8 cellular contexts compared by ENCODE assay signal in the genomic region with DNA sequence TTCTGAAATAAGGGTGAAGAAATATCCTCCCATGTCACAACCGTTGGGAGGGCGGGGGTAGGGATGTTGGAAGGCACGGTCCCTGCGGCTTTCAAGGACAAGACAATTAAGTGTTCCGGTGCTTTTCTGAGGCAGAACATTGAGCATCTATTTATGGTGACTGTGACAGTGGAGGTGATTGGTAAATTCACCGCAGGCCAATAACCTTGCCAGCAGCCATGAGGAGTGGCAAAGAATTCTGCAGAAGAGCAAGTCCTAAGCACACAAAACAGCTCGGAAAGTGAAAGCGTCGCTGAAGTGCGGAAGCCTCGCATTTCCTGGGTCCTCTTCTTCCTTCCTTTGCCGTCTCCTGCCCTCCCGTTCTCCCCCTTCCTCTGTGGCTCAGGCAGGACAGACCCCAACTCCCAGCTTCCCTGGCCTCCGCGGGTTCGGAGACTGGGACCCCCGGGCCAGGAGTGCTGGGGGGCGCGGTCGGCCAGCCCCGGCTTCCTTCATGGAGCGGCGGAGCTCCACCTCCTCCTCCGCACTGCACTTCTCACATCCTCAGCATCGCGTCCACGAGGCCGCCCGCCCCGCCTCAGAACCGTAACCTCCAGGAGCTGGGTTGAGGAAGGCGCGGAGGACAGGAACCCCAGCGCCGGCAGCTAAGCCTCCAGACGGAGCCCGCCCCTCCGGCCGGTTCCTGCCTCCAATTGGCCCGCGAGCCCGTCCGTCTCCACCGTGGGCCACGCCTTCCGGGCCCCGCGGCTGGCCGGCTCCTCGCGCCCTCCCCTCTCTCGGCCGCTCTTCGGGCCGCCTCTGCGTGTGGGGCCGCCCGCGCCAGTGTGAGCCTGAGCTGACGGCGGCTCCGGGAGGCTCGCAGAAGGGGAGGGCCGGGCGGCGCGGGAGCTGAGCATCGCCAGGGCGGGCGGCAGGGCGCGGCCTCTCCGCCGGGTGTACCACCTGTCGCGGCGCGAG. TPM values are rescaled to one million over a fixed set of nuclear protein-coding genes. Genes with fewer than 3 reads are reported as not detected.
DNase-seq lines count a peak whose midpoint lies in the region; ATAC-seq and TF ChIP-seq lines count a peak whose summit lies in the region.

ME2 (plus strand) TSS at position 774 of the 957 bp plus-strand sequence. CDS start 16,703 bp downstream, outside the sequence.

- H3K4me3 Mint-ChIP-seq in Caco-2 (ENCODE audit: unreplicated experiment): peak within 1 kb of the TSS; percentile 95
- H3K4me3 Mint-ChIP-seq in effector memory CD8-positive, alpha-beta T cell: peak within 1 kb of the TSS; percentile 96 to 98
- peak within 1 kb of the TSS; percentile 100 for H3K4me3 Mint-ChIP-seq in memory B cell

- TF ChIP-seq CTCF in Caco-2 (IDR thresholded peaks at IDR 0.05; ENCODE audit: insufficient read depth in 1 of 2, low read depth in 1 of 2, low read length in 1 of 2, severe bottlenecking in 1 of 2, unreplicated experiment in 1 of 2): no peak

- POLR2A ChIA-PET in Caco-2 (lab: Charles Lee): interaction anchor here (0.6 to 1.2 kb wide), 2 partner anchors 89 to 152 kb away, joined by 3 to 5 read pairs; partner anchors contain the start of genes ELAC1 and SMAD4

- no peaks in the 10 kb centered on the region for H3K4me1 ChIP-seq in Caco-2

- H3K4me3 ChIP-seq in Caco-2 (ENCODE audit: low read depth, low read length): peak within 1 kb of the TSS; percentile 72

- ATAC-seq in GM21381 (IDR thresholded peaks at IDR 0.05; ENCODE audit: unreplicated experiment): peak; percentile 90
- peak; percentile 79 for ATAC-seq in effector memory CD8-positive, alpha-beta T cell (replicated peaks)
- peak; percentile 89 for ATAC-seq in memory B cell (ENCODE audit: low read depth)

- no peaks in the 10 kb centered on the region for H3K27me3 Mint-ChIP-seq in Caco-2 (ENCODE audit: insufficient read depth, unreplicated experiment)
- H3K27me3 Mint-ChIP-seq in effector memory CD8-positive, alpha-beta T cell: no peaks in the 10 kb centered on the region
- H3K27me3 Mint-ChIP-seq in memory B cell: no peaks in the 10 kb centered on the region

- intact Hi-C loops in Caco-2 (cut with micrococcal nuclease; ENCODE audit: unreplicated experiment): no loop called here

- H3K36me3 Mint-ChIP-seq in Caco-2 (ENCODE audit: insufficient read depth, unreplicated experiment) (no peaks in the 10 kb centered on the region), memory B cell (peaks cover 1% of the 10 kb centered on the region)
- peaks cover 19% of the 10 kb centered on the region for H3K36me3 Mint-ChIP-seq in effector memory CD8-positive, alpha-beta T cell (ENCODE audit: insufficient read depth)

- CTCF ChIA-PET in Caco-2 (lab: Charles Lee): interaction anchor here (1.0 kb wide), 1 partner anchor 60 kb away, joined by 3 read pairs; no protein-coding TSS in a partner anchor

- BruUV-seq in Caco-2 (replicated peaks; lab: Mats Ljungman, UMichigan): no TSS peak

- no peaks in the 10 kb centered on the region for H3K36me3 ChIP-seq in Caco-2 (ENCODE audit: control insufficient read depth, insufficient read depth, low read length)

- DNase-seq in Caco-2 (peak; percentile 82 to 89), HUDEP-2 (lab: John Stamatoyannopoulos, UW; ENCODE audit: unreplicated experiment in 76 of 76) (peak in 75 of 76 experiments; percentile 12 to 95 (median 83)), NOMO-1 treated with dmso at 0.1 percent for 144 hours (lab: John Stamatoyannopoulos, UW; ENCODE audit: unreplicated experiment) (peak; percentile 92), memory B cell (ENCODE audit: low spot score in 2 of 2) (peak; percentile 92 to 99)
- DNase-seq in activated CD8-positive, alpha-beta memory T cell treated with anti-CD3 and anti-CD28 coated beads for 48 hours (ENCODE audit: low read depth in 2 of 3, low spot score in 2 of 3): peak; percentile 87 to 89 (median 88)
- peak; percentile 82 to 89 (median 87) for DNase-seq in effector memory CD8-positive, alpha-beta T cell
- DNase-seq in stimulated activated CD8-positive, alpha-beta memory T cell treated with anti-CD3 and anti-CD28 coated beads, Interleukin-12 subunit alpha, Interleukin-12 subunit beta, amount 100 ng/mL, for 1 hour (ENCODE audit: low read depth): peak; percentile 82

- H3K4me1 Mint-ChIP-seq in Caco-2 (ENCODE audit: low read depth, unreplicated experiment) (no peaks in the 10 kb centered on the region), memory B cell (peaks cover 13% of the 10 kb centered on the region)
- peaks cover 15 to 24% of the 10 kb centered on the region in 2 donors for H3K4me1 Mint-ChIP-seq in effector memory CD8-positive, alpha-beta T cell (ENCODE audit: low read depth in 2 of 2)

- peak within 1 kb of the TSS; percentile 69 for H3K27ac Mint-ChIP-seq in Caco-2 (ENCODE audit: unreplicated experiment)
- H3K27ac Mint-ChIP-seq in effector memory CD8-positive, alpha-beta T cell: peak within 1 kb of the TSS; percentile 98 to 99
- peak within 1 kb of the TSS; percentile 98 for H3K27ac Mint-ChIP-seq in memory B cell

- H3K9me3 Mint-ChIP-seq in Caco-2 (ENCODE audit: unreplicated experiment) (no peaks in the 10 kb centered on the region), memory B cell (no peaks in the 10 kb centered on the region)
- no peaks in the 10 kb centered on the region for H3K9me3 Mint-ChIP-seq in effector memory CD8-positive, alpha-beta T cell

- no peaks in the 10 kb centered on the region for H3K9me3 ChIP-seq in Caco-2

- no peaks in the 10 kb centered on the region for H3K27me3 ChIP-seq in Caco-2 (replicated peaks; ENCODE audit: control insufficient read depth, insufficient read depth, low read length)

RNA-seq across cellular contexts. Expression of gene ME2, which starts in this region (rescaled TPM):
- 15.7 and 16.5 TPM in 2 replicates for total RNA-seq in Caco-2 (2022)

Comparison
In these comparisons a context has a peak if more than half of its experiments do, and no peak if none do; other contexts are left out.
1. Peak in every context shown above with its lines: DNase-seq, ATAC-seq and H3K4me3 ChIP-seq.